6 cellular contexts compared by ENCODE assay signal in the genomic region with DNA sequence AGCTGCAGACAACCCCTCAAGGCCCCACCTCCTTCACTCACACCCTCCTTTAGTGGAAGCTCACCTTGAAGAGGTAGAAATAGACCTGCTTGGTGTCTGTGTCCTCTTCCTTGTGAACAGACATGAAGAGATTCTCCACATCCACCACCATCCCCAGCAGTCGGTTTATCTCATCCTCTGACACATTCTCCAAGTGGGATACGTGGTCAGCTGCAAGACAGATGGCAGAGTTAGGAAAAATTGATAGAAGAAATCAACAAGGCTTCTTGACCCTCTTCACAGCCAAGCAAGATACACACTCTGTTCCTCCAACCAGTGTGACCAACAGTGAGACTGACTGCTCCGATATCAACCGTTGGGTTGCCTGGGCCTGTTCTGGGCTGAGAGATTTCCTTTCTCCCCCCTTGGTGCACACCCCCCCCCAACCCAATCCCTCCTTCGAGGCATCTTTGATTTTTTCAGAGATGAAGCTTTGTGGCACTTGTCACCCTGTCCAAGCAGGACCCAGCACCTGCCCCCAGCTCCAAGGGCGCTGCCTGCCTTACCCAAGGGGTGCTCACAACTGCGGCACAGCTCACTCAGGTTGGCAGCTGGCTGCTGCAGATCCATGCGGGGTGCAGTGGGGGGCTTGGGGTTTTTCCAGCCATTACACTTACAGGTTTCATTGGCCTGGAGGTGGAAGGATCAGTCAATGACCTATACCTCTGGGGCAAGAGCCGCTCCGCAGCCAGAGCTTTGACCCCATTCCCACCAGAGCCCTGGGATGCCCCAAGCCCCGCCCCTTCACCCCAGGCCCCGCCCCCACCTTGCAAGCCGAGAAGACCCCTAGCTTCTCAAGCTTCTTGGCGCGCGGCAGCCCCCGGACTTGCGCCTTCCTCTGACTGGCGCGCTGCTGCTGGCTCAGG. TPM values are rescaled to one million over a fixed set of nuclear protein-coding genes. Genes with fewer than 3 reads are reported as not detected.
A peak's percentile ranks its signal among the peaks of the same experiment; 100 is the strongest.
DNase-seq lines count a peak whose midpoint lies in the region; ATAC-seq, FAIRE-seq and TF ChIP-seq lines count a peak whose summit lies in the region.

No MANE protein-coding gene starts in this region.

- H3K27ac ChIP-seq in caudate nucleus (ENCODE audit: low read depth, low read length) (peak overlapping the region; percentile 36), pancreas (peak overlapping the region in 2 of 4 donors; percentile 1 to 48)

- H3K9me3 ChIP-seq in pancreas: no peaks in the 10 kb centered on the region

- H3K27me3 Mint-ChIP-seq in activated T-cell treated with anti-CD3 and anti-CD28 coated beads, Interleukin-2, amount 50 U/mL, for 24 hours: no peaks in the 10 kb centered on the region

- H3K9me3 Mint-ChIP-seq in activated T-cell treated with anti-CD3 and anti-CD28 coated beads, Interleukin-2, amount 50 U/mL, for 24 hours: no peaks in the 10 kb centered on the region

- DNase-seq in activated T-cell treated with anti-CD3 and anti-CD28 coated beads, Interleukin-2, amount 50 U/mL, for 24 hours: no peak
- no peak for DNase-seq in activated T-cell treated with anti-CD3 and anti-CD28 coated beads, Interleukin-2, amount 50 U/mL, for 1 hour
- DNase-seq in caudate nucleus (lab: John Stamatoyannopoulos, UW) (peak in 1 of 61 donors; percentile 29), pancreas (peak in 2 of 6 donors; percentile 48 to 75)

- no peaks in the 10 kb centered on the region for H3K27me3 ChIP-seq in pancreas

- peaks cover 35% of the 10 kb centered on the region for H3K4me1 Mint-ChIP-seq in activated T-cell treated with anti-CD3 and anti-CD28 coated beads, Interleukin-2, amount 50 U/mL, for 24 hours (ENCODE audit: low read depth)

- peak overlapping the region; percentile 41 to 85 (median 78) for H3K4me3 ChIP-seq in pancreas

- peak in 1 of 4 donors; percentile 4 for ATAC-seq in pancreas
- no peak for ATAC-seq in GM18907 (IDR thresholded peaks at IDR 0.05; ENCODE audit: unreplicated experiment)
- ATAC-seq in GM18870 (IDR thresholded peaks at IDR 0.05; ENCODE audit: unreplicated experiment): no peak

- H3K27ac Mint-ChIP-seq in activated T-cell treated with anti-CD3 and anti-CD28 coated beads, Interleukin-2, amount 50 U/mL, for 24 hours: peak overlapping the region; percentile 89

- FAIRE-seq in pancreas (lab: Jason Lieb, UNC): no peak

- peaks cover 77% of the 10 kb centered on the region for H3K36me3 Mint-ChIP-seq in activated T-cell treated with anti-CD3 and anti-CD28 coated beads, Interleukin-2, amount 50 U/mL, for 24 hours (ENCODE audit: low read depth)

- peak overlapping the region; percentile 77 for H3K4me3 Mint-ChIP-seq in activated T-cell treated with anti-CD3 and anti-CD28 coated beads, Interleukin-2, amount 50 U/mL, for 24 hours

- intact Hi-C loops in pancreas (cut with DNase I): no loop called here

- no peak for TF ChIP-seq CTCF in pancreas (IDR thresholded peaks at IDR 0.05)

- no peaks in the 10 kb centered on the region for H3K36me3 ChIP-seq in pancreas

- WGBS in pancreas, 2 donors: 13 to 18% methylated on average over 19 to 20 of the region's 20 CpGs

- peaks cover 9 to 17% (median 15%) of the 10 kb centered on the region in 3 donors for H3K4me1 ChIP-seq in pancreas

RNA-seq across cellular contexts. Expression of gene KAT2A, which starts 0.8 kb away (rescaled TPM):
- 10 to 100 TPM; 17.5 to 43.7 (median 22.3) TPM for total RNA-seq in pancreas
- polyA plus RNA-seq in pancreas: 100 to 1,000 TPM; 157 to 158 TPM

RNA-seq across cellular contexts. Expression of gene HSPB9, which starts 2.2 kb away (rescaled TPM):
- under 1 TPM; 0.40 to 0.75 (median 0.58) TPM for total RNA-seq in pancreas
- polyA plus RNA-seq in pancreas: 1 to 10 TPM in 1 of 2 donors, under 1 TPM in 1; 0.85 to 1.6 TPM

RNA-seq across cellular contexts. Expression of gene DHX58, which starts 7.9 kb away (rescaled TPM):
- 10 to 100 TPM in 1 of 6 donors, 1 to 10 TPM in 5; 3.7 to 11.0 (median 6.1) TPM for total RNA-seq in pancreas
- 10 to 100 TPM; 20.9 to 22.8 TPM for polyA plus RNA-seq in pancreas

RNA-seq across cellular contexts. Expression of gene ZNF385C, which starts 22.1 kb away (rescaled TPM):
- total RNA-seq in pancreas: 1 to 10 TPM in 5 of 6 donors, under 1 TPM in 1; 0.67 to 2.1 (median 1.4) TPM
- polyA plus RNA-seq in pancreas: 1 to 10 TPM; 1.8 to 2.6 TPM

RNA-seq across cellular contexts. Expression of gene RAB5C, which starts 34.4 kb away (rescaled TPM):
- total RNA-seq in pancreas: 10 to 100 TPM; 25.9 to 53.1 (median 42.0) TPM
- 10 to 100 TPM; 42.6 to 61.8 TPM for polyA plus RNA-seq in pancreas
